ENCODE assay signal across 8 cellular contexts in the genomic region with DNA sequence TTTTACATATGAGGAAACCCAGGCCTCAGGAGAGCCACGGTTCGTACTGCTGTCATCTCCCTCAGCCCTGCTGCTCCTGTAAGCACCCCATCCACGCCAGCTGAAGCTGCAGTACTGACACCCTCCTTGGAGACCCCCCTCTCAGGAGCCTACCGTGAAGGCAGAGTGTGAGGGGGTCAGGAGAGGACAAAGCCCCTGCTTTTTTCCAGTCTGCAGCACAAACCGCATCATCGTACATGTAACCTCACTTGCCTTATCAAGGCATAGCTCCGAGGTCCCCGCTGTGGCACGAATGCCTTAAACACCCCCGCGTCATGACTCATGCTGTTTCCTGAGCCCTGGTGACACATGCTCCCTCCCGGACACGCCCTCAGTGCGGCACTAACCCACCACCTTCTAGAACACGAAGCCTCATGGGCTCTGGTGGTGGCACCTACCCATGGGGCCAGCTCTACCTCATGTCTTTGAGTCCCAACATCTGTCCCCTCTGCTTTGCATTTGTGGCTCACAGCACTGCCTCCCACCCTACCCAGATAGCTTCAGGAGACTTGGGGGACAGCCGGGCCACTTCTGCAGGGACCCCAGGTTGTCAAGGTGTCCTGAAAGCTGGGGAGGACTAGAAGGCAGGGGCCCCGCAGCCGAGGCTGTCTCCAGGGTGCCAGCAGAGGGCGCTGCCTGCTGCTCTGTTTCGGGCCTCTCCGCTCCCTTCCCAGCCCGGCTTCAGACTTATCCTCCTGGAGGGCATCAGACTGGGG. TPM values are rescaled to one million over a fixed set of nuclear protein-coding genes. Genes with fewer than 3 reads are reported as not detected.
DNase-seq lines count a peak whose midpoint lies in the region; ATAC-seq and TF ChIP-seq lines count a peak whose summit lies in the region.

No MANE protein-coding gene starts in this region.

- H3K9me3 ChIP-seq in right atrium auricular region = no peaks in the 10 kb centered on the region
- H3K9me3 ChIP-seq in skeletal muscle tissue (ENCODE audit: control insufficient read depth in 3 of 3, low read length in 3 of 3) = no peaks in the 10 kb centered on the region

- H3K36me3 ChIP-seq in right atrium auricular region = no peaks in the 10 kb centered on the region
- H3K36me3 ChIP-seq in skeletal muscle tissue (ENCODE audit: control insufficient read depth in 3 of 3, insufficient read depth in 3 of 3, low read length in 3 of 3) = peaks cover 6 to 11% (median 10%) of the 10 kb centered on the region in 3 donors

- peak; percentile 34 to 74 for TF ChIP-seq CTCF in right atrium auricular region (IDR thresholded peaks at IDR 0.05)

- peak; percentile 94 for DNase-seq in GDM1 (lab: John Stamatoyannopoulos, UW)
- DNase-seq in HUDEP-2 (lab: John Stamatoyannopoulos, UW; ENCODE audit: unreplicated experiment in 76 of 76) = peak in 75 of 76 experiments; percentile 55 to 97 (median 93)
- peak; percentile 90 for DNase-seq in T follicular helper cell (ENCODE audit: low read depth)
- peak; percentile 95 for DNase-seq in activated naive CD8-positive, alpha-beta T cell treated with anti-CD3 and anti-CD28 coated beads for 36 hours
- peak; percentile 95 for DNase-seq in right atrium auricular region (ENCODE audit: low spot score)

- H3K9ac ChIP-seq in skeletal muscle tissue (ENCODE audit: low read depth in 1 of 3, low read length in 3 of 3) = peak overlapping the region; percentile 14 to 59 (median 57)

- peaks cover 82% of the 10 kb centered on the region for H3K4me1 Mint-ChIP-seq in activated naive CD8-positive, alpha-beta T cell treated with anti-CD3 and anti-CD28 coated beads for 36 hours

- H3K36me3 Mint-ChIP-seq in activated naive CD8-positive, alpha-beta T cell treated with anti-CD3 and anti-CD28 coated beads for 36 hours = peaks cover 46% of the 10 kb centered on the region

- H3K27ac Mint-ChIP-seq in activated naive CD8-positive, alpha-beta T cell treated with anti-CD3 and anti-CD28 coated beads for 36 hours = peak overlapping the region; percentile 99

- ATAC-seq in HG03469 (IDR thresholded peaks at IDR 0.05; ENCODE audit: unreplicated experiment) = no peak
- ATAC-seq in GM19397 (IDR thresholded peaks at IDR 0.05; ENCODE audit: unreplicated experiment) = no peak

- H3K4me3 ChIP-seq in right atrium auricular region = no peak overlapping the region
- peak overlapping the region in 1 of 3 donors; percentile 1 for H3K4me3 ChIP-seq in skeletal muscle tissue (ENCODE audit: low read length in 3 of 3)

- no peaks in the 10 kb centered on the region for H3K27me3 ChIP-seq in right atrium auricular region
- no peaks in the 10 kb centered on the region for H3K27me3 ChIP-seq in skeletal muscle tissue (ENCODE audit: control insufficient read depth in 3 of 3, insufficient read depth in 3 of 3, low read length in 3 of 3)

- H3K4me1 ChIP-seq in right atrium auricular region (peaks cover 0 to 80% of the 10 kb centered on the region in 2 donors), skeletal muscle tissue (ENCODE audit: control insufficient read depth in 3 of 3, insufficient read depth in 3 of 3, low read length in 3 of 3) (peaks cover 50 to 88% (median 77%) of the 10 kb centered on the region in 3 donors)

- H3K27ac ChIP-seq in right atrium auricular region (peak overlapping the region; percentile 68 to 80), skeletal muscle tissue (ENCODE audit: low read depth, low read length) (peak overlapping the region; percentile 74)

- H3K27me3 Mint-ChIP-seq in activated naive CD8-positive, alpha-beta T cell treated with anti-CD3 and anti-CD28 coated beads for 36 hours = no peaks in the 10 kb centered on the region

- peak overlapping the region; percentile 84 for H3K4me3 Mint-ChIP-seq in activated naive CD8-positive, alpha-beta T cell treated with anti-CD3 and anti-CD28 coated beads for 36 hours

- peaks cover 2% of the 10 kb centered on the region for H3K9me3 Mint-ChIP-seq in activated naive CD8-positive, alpha-beta T cell treated with anti-CD3 and anti-CD28 coated beads for 36 hours

RNA-seq across cellular contexts. Expression of gene SH3BGRL3, which starts 4.9 kb away (rescaled TPM):
- 100 to 1,000 TPM; 292 to 295 TPM for total RNA-seq in activated naive CD8-positive, alpha-beta T cell treated with anti-CD3 and anti-CD28 coated beads for 36 hours
- total RNA-seq in right atrium auricular region (10 to 100 TPM; 24.8 to 66.0 TPM), skeletal muscle tissue (4.2 TPM)

RNA-seq across cellular contexts. Expression of gene UBXN11, which starts 21.7 kb away (rescaled TPM):
- 10 to 100 TPM; 30.5 to 31.7 TPM for total RNA-seq in activated naive CD8-positive, alpha-beta T cell treated with anti-CD3 and anti-CD28 coated beads for 36 hours
- total RNA-seq in right atrium auricular region = 1 to 10 TPM; 4.5 to 7.4 TPM
- total RNA-seq in skeletal muscle tissue = 2.1 TPM

RNA-seq across cellular contexts. Expression of gene CD52, which starts 33.0 kb away (rescaled TPM):
- 100 to 1,000 TPM; 263 to 278 TPM for total RNA-seq in activated naive CD8-positive, alpha-beta T cell treated with anti-CD3 and anti-CD28 coated beads for 36 hours
- 1 to 10 TPM; 4.9 to 5.8 TPM for total RNA-seq in right atrium auricular region
- total RNA-seq in skeletal muscle tissue = not detected

RNA-seq across cellular contexts. Expression of gene CEP85, which starts 50.8 kb away (rescaled TPM):
- 10 to 100 TPM; 28.1 to 29.6 TPM for total RNA-seq in activated naive CD8-positive, alpha-beta T cell treated with anti-CD3 and anti-CD28 coated beads for 36 hours
- total RNA-seq in right atrium auricular region (100 to 1,000 TPM in 1 of 2 donors, 10 to 100 TPM in 1; 31.2 to 104 TPM), skeletal muscle tissue (25.1 TPM)

Comparison
In these comparisons a context has a peak if more than half of its experiments do, and no peak if none do; other contexts are left out.
1. RNA of gene SH3BGRL3, which starts 4.9 kb away (total RNA-seq): 292 to 295 TPM in activated naive CD8-positive, alpha-beta T cell treated with anti-CD3 and anti-CD28 coated beads for 36 hours; 24.8 to 66.0 TPM in right atrium auricular region and 4.2 TPM in skeletal muscle tissue (single experiment); every median in the first group is over 4 times any median in the second.
2. RNA of gene CD52, which starts 33.0 kb away (total RNA-seq): 263 to 278 TPM in activated naive CD8-positive, alpha-beta T cell treated with anti-CD3 and anti-CD28 coated beads for 36 hours; 4.9 to 5.8 TPM in right atrium auricular region and not detected in skeletal muscle tissue (single experiment); every median in the first group is over 10 times any median in the second.
3. Peak in every context shown above with its lines, with median percentiles within 50 percentile points of each other: DNase-seq.